ENCODE assay signal across 8 cellular contexts in genomic region chr22:50399751-50400331, GRCh38. TPM values are rescaled to one million over a fixed set of nuclear protein-coding genes. Genes with fewer than 3 reads are reported as not detected.
DNase-seq lines count a peak whose midpoint lies in the region; ATAC-seq and TF ChIP-seq lines count a peak whose summit lies in the region.

No MANE protein-coding gene starts in this region.

- no peaks in the 10 kb centered on the region for H3K9me3 ChIP-seq in A673 (ENCODE audit: low read depth, low read length, poor library complexity, severe bottlenecking)

- 74 to 77% methylated on average over 8 of the region's 8 CpGs for WGBS in lower leg skin, 2 donors

- no peak overlapping the region for H3K4me3 Mint-ChIP-seq in MCF 10A (ENCODE audit: unreplicated experiment)
- peak overlapping the region in 1 of 2 donors; percentile 24 for H3K4me3 Mint-ChIP-seq in stimulated activated naive CD8-positive, alpha-beta T cell treated with anti-CD3 and anti-CD28 coated beads, Interleukin-15, amount 100 ng/mL, for 72 hours

- no peaks in the 10 kb centered on the region for H3K27me3 Mint-ChIP-seq in MCF 10A (ENCODE audit: insufficient read depth, unreplicated experiment)
- H3K27me3 Mint-ChIP-seq in stimulated activated naive CD8-positive, alpha-beta T cell treated with anti-CD3 and anti-CD28 coated beads, Interleukin-15, amount 100 ng/mL, for 72 hours: no peaks in the 10 kb centered on the region

- ATAC-seq in stimulated activated naive CD8-positive, alpha-beta T cell treated with anti-CD3 and anti-CD28 coated beads, Interleukin-15, amount 100 ng/mL, for 72 hours: peak; percentile 84
- no peak for ATAC-seq in HG03159 (IDR thresholded peaks at IDR 0.05; ENCODE audit: unreplicated experiment)

- H3K4me1 ChIP-seq in A673 (ENCODE audit: insufficient read depth, low read length, poor library complexity, severe bottlenecking): peaks cover 28% of the 10 kb centered on the region

- peaks cover 6% of the 10 kb centered on the region for H3K4me1 Mint-ChIP-seq in MCF 10A (ENCODE audit: insufficient read depth, unreplicated experiment)
- H3K4me1 Mint-ChIP-seq in stimulated activated naive CD8-positive, alpha-beta T cell treated with anti-CD3 and anti-CD28 coated beads, Interleukin-15, amount 100 ng/mL, for 72 hours: peaks cover 46% of the 10 kb centered on the region

- H3K27ac ChIP-seq in A673 (ENCODE audit: low read depth, low read length, poor library complexity, severe bottlenecking): peak overlapping the region; percentile 80

- H3K36me3 Mint-ChIP-seq in MCF 10A (ENCODE audit: insufficient read depth, unreplicated experiment): peaks cover 62% of the 10 kb centered on the region

- intact Hi-C loops in A673 (cut with micrococcal nuclease; ENCODE audit: unreplicated experiment) (no loop called here), MCF 10A (cut with micrococcal nuclease) (no loop called here), lower leg skin (cut with DNase I; ENCODE audit: low total_unique reads) (no loop called here)

- BruUV-seq in A673 (replicated peaks; lab: Mats Ljungman, UMichigan) (no TSS peak), MCF 10A (replicated peaks; lab: Mats Ljungman, UMichigan) (no TSS peak)

- peak overlapping the region; percentile 44 for H3K27ac Mint-ChIP-seq in MCF 10A (ENCODE audit: low read depth, unreplicated experiment)
- H3K27ac Mint-ChIP-seq in stimulated activated naive CD8-positive, alpha-beta T cell treated with anti-CD3 and anti-CD28 coated beads, Interleukin-15, amount 100 ng/mL, for 72 hours: peak overlapping the region; percentile 39 to 84

- POLR2A ChIA-PET in A673 (lab: Charles Lee; ENCODE audit: low non-redundant PET): no interaction called here
- POLR2A ChIA-PET in MCF 10A (lab: Yijun Ruan, JAX): interaction anchor here (0.6 kb wide), 1 partner anchor 68 kb away, joined by 3 read pairs; no protein-coding TSS in a partner anchor

- TF ChIP-seq CTCF in A673 (conservative IDR thresholded peaks at IDR 0.05; ENCODE audit: low read depth, low read length) (peak; percentile 43), GM12865 (IDR thresholded peaks at IDR 0.05; ENCODE audit: insufficient read depth, low read depth, low read length, missing control alignments) (peak; percentile 43), MCF 10A (IDR thresholded peaks at IDR 0.05; ENCODE audit: unreplicated experiment) (peak; percentile 27), lower leg skin (IDR thresholded peaks at IDR 0.05) (no peak)

- H3K36me3 ChIP-seq in A673 (ENCODE audit: insufficient read depth, low read length, poor library complexity, severe bottlenecking): peaks cover 19% of the 10 kb centered on the region

- H3K27me3 ChIP-seq in A673 (replicated peaks; ENCODE audit: insufficient read depth, low read depth, low read length, poor library complexity): no peaks in the 10 kb centered on the region

- TF ChIP-seq POLR2A in lower leg skin (IDR thresholded peaks at IDR 0.05): no peak

- DNase-seq in A673 (ENCODE audit: low spot score): peak; percentile 62
- DNase-seq in GM12865 (ENCODE audit: low read depth): peak; percentile 16
- DNase-seq in RKO (ENCODE audit: low spot score): peak; percentile 52
- DNase-seq in MCF 10A (ENCODE audit: unreplicated experiment): peak; percentile 23
- peak; percentile 74 for DNase-seq in islet precursor cell
- DNase-seq in stimulated activated naive CD8-positive, alpha-beta T cell treated with anti-CD3 and anti-CD28 coated beads, Interleukin-15, amount 100 ng/mL, for 72 hours: peak; percentile 19 to 31
- DNase-seq in lower leg skin (ENCODE audit: low spot score in 2 of 2): no peak

- H3K9me3 Mint-ChIP-seq in MCF 10A (ENCODE audit: unreplicated experiment): no peaks in the 10 kb centered on the region
- H3K9me3 Mint-ChIP-seq in stimulated activated naive CD8-positive, alpha-beta T cell treated with anti-CD3 and anti-CD28 coated beads, Interleukin-15, amount 100 ng/mL, for 72 hours: no peaks in the 10 kb centered on the region

- H3K4me3 ChIP-seq in A673 (ENCODE audit: low read depth, low read length, poor library complexity, severe bottlenecking) (no peak overlapping the region), GM12865 (ENCODE audit: low read depth, low read length) (no peak overlapping the region), lower leg skin (ENCODE audit: low read depth, poor library complexity, severe bottlenecking) (no peak overlapping the region)

- CTCF ChIA-PET in A673 (lab: Charles Lee) (interaction anchor here (0.9 to 1.1 kb wide), 2 partner anchors 33 to 124 kb away, joined by 3 to 4 read pairs; no protein-coding TSS in a partner anchor), MCF 10A (lab: Yijun Ruan, JAX) (interaction anchor here (0.5 to 1.4 kb wide), 8 partner anchors 21 to 219 kb away, joined by 3 to 4 read pairs (median 3); partner anchors contain the start of genes HDAC10 and SCO2)

RNA-seq across cellular contexts. Expression of gene PPP6R2, which starts 56.7 kb away (rescaled TPM):
- 64.6 and 66.7 TPM in 2 replicates for total RNA-seq in A673 (2021)
- 28.4 and 30.1 TPM in 2 replicates for total RNA-seq in MCF 10A (2022)
- 10 to 100 TPM; 32.0 to 56.3 (median 50.9) TPM for total RNA-seq in lower leg skin

Comparison
In these comparisons a context has a peak if more than half of its experiments do, and no peak if none do; other contexts are left out.
1. DNase-seq: peak in A673 (single experiment), GM12865 (single experiment), RKO (single experiment), MCF 10A (single experiment), islet precursor cell (single experiment) and stimulated activated naive CD8-positive, alpha-beta T cell treated with anti-CD3 and anti-CD28 coated beads, Interleukin-15, amount 100 ng/mL, for 72 hours (2 of 2); none in lower leg skin (0 of 2).
2. CTCF ChIP-seq: peak in A673 (single experiment), GM12865 (single experiment) and MCF 10A (single experiment); none in lower leg skin (0 of 3).